ENCODE assay signal across 18 cellular contexts in the genomic region with DNA sequence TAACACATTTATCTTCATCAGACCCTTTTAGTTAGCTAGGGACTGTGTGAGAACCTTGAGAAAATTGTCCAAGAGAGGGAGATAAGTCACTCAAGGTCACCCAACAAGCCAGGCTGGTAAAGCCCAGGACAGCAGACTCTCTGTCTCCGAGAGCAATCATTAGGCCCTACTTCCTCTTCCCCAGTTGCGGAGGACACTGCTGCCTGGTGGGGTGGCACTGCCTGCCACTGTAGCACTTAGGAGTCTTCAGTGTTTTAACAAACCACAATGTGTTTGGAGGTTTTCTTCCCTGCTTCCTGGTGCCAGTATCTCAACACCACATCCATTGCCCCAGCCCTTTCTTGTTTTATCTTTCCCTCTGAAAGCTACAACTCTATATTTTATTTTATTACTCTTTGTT.
A peak's percentile ranks its signal among the peaks of the same experiment; 100 is the strongest.
DNase-seq lines count a peak whose midpoint lies in the region; ATAC-seq and TF ChIP-seq lines count a peak whose summit lies in the region.
"Had no signal": no experiment of that assay in that cellular context is flagged by ENCODE, and none has a peak within 500 bp of the region (broad histone marks: within the 10 kb centered on the region; RNA-seq: fewer than 3 reads in every experiment).

No MANE protein-coding gene starts in this region.

- peak; percentile 13 for DNase-seq in CD1c-positive myeloid dendritic cell (ENCODE audit: extremely low spot score)
- DNase-seq in NOMO-1 treated with DMSO at 0.1 percent for 48 hours (lab: John Stamatoyannopoulos, UW; ENCODE audit: unreplicated experiment), result peak; percentile 79
- DNase-seq in left ventricle myocardium superior, result no peak
- DNase-seq in H4 (ENCODE audit: low spot score), result no peak
- no peak for DNase-seq in GM10266 (ENCODE audit: extremely low spot score)
- DNase-seq: activated CD8-positive, alpha-beta T cell treated with anti-CD3 and anti-CD28 coated beads for 36 hours; activated gamma-delta T cell treated with Interleukin-2 at 50 U/mL for 16 hours; kidney glomerular epithelial cell; naive B cell; NCI-H2081; right cardiac atrium; stimulated activated CD4-positive, alpha-beta T cell treated with anti-CD3 and anti-CD28 coated beads, Interleukin-4, amount 100 ng/mL, for 1 hour; T-helper 2 cell had no signal

- TF ChIP-seq CTCF in GM10266 (IDR thresholded peaks at IDR 0.05; ENCODE audit: control insufficient read depth, insufficient read depth, low read depth, missing control alignments), result no peak

- intact Hi-C loops in left ventricle myocardium superior (cut with micrococcal nuclease), result loop anchor here (10.0 kb wide), 1 partner anchor 187 kb away; no protein-coding TSS in a partner anchor

- peak; percentile 66 for ATAC-seq in GM21423 (IDR thresholded peaks at IDR 0.05; ENCODE audit: unreplicated experiment)
- ATAC-seq in left ventricle myocardium superior, result peak; percentile 49
- ATAC-seq in HG03571 (IDR thresholded peaks at IDR 0.05; ENCODE audit: unreplicated experiment), result no peak
- ATAC-seq in HG02852 (IDR thresholded peaks at IDR 0.05; ENCODE audit: unreplicated experiment), result no peak
- ATAC-seq: activated CD8-positive, alpha-beta T cell treated with anti-CD3 and anti-CD28 coated beads for 36 hours; HCT116; stimulated activated effector memory CD8-positive, alpha-beta T cell treated with anti-CD3 and anti-CD28 coated beads, Interleukin-12 subunit alpha, Interleukin-12 subunit beta, amount 100 ng/mL, for 72 hours had no signal

Comparison
In these comparisons a context has a peak if more than half of its experiments do, and no peak if none do; other contexts are left out.
1. DNase-seq: peak in CD1c-positive myeloid dendritic cell (single experiment) and NOMO-1 treated with DMSO at 0.1 percent for 48 hours (single experiment); none in left ventricle myocardium superior (single experiment), H4 (single experiment) and GM10266 (single experiment).
2. ATAC-seq: peak in GM21423 (single experiment) and left ventricle myocardium superior (single experiment); none in HG03571 (single experiment) and HG02852 (single experiment).